In the genomic region with DNA sequence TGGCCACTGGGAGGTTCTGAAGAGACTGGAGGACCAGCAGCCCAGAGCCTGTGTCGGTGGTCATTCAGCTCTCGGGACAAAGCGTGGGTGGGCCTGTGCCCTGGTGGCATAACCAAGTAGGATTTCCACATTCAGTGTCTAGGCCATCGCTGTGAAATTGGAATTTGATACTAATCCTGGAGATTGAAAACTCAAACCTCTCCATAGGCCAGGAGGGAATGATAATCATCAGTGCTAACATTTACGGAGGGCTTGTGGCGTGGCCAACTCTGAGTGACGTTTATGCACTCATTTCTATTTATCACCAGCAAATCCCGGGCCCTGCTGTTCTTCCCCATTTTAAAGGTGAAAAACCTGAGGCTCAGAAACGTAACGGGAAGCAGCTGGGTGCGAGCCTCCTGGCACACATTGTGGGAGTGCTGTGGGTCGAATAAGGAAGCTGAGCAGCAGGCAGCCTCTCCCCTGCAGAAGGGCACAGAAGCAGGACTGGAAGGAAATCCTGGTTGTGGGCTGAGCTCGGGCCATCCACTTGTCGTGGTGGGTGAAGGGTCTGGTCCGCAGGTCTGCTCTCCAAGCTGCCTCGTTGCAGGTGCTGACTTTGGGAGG, we compare ENCODE assay signal across 2 cellular contexts.
TF ChIP-seq lines count a peak whose summit lies in the region.

No MANE protein-coding gene starts in this region.

TF ChIP-seq in WTC11, 78 proteins besides CTCF, POLR2A, EP300 and RAD21 (continued from another document and continues in another):
- TF ChIP-seq, protein P1, sequence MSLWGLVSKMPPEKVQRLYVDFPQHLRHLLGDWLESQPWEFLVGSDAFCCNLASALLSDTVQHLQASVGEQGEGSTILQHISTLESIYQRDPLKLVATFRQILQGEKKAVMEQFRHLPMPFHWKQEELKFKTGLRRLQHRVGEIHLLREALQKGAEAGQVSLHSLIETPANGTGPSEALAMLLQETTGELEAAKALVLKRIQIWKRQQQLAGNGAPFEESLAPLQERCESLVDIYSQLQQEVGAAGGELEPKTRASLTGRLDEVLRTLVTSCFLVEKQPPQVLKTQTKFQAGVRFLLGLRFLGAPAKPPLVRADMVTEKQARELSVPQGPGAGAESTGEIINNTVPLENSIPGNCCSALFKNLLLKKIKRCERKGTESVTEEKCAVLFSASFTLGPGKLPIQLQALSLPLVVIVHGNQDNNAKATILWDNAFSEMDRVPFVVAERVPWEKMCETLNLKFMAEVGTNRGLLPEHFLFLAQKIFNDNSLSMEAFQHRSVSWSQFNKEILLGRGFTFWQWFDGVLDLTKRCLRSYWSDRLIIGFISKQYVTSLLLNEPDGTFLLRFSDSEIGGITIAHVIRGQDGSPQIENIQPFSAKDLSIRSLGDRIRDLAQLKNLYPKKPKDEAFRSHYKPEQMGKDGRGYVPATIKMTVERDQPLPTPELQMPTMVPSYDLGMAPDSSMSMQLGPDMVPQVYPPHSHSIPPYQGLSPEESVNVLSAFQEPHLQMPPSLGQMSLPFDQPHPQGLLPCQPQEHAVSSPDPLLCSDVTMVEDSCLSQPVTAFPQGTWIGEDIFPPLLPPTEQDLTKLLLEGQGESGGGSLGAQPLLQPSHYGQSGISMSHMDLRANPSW (CRISPR knock-in tag; conservative IDR thresholded peaks at IDR 0.05; ENCODE audit: low read depth) = no peak
- TF ChIP-seq, protein P2, sequence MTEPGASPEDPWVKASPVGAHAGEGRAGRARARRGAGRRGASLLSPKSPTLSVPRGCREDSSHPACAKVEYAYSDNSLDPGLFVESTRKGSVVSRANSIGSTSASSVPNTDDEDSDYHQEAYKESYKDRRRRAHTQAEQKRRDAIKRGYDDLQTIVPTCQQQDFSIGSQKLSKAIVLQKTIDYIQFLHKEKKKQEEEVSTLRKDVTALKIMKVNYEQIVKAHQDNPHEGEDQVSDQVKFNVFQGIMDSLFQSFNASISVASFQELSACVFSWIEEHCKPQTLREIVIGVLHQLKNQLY (CRISPR knock-in tag; IDR thresholded peaks at IDR 0.05) = no peak
- no peak for TF ChIP-seq ATF1 (CRISPR knock-in tag; IDR thresholded peaks at IDR 0.05)
- TF ChIP-seq, protein P3, sequence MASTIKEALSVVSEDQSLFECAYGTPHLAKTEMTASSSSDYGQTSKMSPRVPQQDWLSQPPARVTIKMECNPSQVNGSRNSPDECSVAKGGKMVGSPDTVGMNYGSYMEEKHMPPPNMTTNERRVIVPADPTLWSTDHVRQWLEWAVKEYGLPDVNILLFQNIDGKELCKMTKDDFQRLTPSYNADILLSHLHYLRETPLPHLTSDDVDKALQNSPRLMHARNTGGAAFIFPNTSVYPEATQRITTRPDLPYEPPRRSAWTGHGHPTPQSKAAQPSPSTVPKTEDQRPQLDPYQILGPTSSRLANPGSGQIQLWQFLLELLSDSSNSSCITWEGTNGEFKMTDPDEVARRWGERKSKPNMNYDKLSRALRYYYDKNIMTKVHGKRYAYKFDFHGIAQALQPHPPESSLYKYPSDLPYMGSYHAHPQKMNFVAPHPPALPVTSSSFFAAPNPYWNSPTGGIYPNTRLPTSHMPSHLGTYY (CRISPR knock-in tag; IDR thresholded peaks at IDR 0.05) = no peak
- TF ChIP-seq, protein P4, sequence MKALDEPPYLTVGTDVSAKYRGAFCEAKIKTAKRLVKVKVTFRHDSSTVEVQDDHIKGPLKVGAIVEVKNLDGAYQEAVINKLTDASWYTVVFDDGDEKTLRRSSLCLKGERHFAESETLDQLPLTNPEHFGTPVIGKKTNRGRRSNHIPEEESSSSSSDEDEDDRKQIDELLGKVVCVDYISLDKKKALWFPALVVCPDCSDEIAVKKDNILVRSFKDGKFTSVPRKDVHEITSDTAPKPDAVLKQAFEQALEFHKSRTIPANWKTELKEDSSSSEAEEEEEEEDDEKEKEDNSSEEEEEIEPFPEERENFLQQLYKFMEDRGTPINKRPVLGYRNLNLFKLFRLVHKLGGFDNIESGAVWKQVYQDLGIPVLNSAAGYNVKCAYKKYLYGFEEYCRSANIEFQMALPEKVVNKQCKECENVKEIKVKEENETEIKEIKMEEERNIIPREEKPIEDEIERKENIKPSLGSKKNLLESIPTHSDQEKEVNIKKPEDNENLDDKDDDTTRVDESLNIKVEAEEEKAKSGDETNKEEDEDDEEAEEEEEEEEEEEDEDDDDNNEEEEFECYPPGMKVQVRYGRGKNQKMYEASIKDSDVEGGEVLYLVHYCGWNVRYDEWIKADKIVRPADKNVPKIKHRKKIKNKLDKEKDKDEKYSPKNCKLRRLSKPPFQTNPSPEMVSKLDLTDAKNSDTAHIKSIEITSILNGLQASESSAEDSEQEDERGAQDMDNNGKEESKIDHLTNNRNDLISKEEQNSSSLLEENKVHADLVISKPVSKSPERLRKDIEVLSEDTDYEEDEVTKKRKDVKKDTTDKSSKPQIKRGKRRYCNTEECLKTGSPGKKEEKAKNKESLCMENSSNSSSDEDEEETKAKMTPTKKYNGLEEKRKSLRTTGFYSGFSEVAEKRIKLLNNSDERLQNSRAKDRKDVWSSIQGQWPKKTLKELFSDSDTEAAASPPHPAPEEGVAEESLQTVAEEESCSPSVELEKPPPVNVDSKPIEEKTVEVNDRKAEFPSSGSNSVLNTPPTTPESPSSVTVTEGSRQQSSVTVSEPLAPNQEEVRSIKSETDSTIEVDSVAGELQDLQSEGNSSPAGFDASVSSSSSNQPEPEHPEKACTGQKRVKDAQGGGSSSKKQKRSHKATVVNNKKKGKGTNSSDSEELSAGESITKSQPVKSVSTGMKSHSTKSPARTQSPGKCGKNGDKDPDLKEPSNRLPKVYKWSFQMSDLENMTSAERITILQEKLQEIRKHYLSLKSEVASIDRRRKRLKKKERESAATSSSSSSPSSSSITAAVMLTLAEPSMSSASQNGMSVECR (CRISPR knock-in tag; IDR thresholded peaks at IDR 0.05; ENCODE audit: borderline replicate concordance) = no peak
- no peak for TF ChIP-seq SMAD3 (CRISPR knock-in tag; IDR thresholded peaks at IDR 0.05; ENCODE audit: borderline replicate concordance)
- TF ChIP-seq, protein P5, sequence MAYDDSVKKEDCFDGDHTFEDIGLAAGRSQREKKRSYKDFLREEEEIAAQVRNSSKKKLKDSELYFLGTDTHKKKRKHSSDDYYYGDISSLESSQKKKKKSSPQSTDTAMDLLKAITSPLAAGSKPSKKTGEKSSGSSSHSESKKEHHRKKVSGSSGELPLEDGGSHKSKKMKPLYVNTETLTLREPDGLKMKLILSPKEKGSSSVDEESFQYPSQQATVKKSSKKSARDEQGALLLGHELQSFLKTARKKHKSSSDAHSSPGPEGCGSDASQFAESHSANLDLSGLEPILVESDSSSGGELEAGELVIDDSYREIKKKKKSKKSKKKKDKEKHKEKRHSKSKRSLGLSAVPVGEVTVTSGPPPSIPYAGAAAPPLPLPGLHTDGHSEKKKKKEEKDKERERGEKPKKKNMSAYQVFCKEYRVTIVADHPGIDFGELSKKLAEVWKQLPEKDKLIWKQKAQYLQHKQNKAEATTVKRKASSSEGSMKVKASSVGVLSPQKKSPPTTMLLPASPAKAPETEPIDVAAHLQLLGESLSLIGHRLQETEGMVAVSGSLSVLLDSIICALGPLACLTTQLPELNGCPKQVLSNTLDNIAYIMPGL (CRISPR knock-in tag; IDR thresholded peaks at IDR 0.05) = no peak
- no peak for TF ChIP-seq ZNF671 (CRISPR knock-in tag; IDR thresholded peaks at IDR 0.05)

TF ChIP-seq in SK-N-SH, 30 proteins besides CTCF, POLR2A, EP300 and RAD21:
- TF ChIP-seq, protein P6, sequence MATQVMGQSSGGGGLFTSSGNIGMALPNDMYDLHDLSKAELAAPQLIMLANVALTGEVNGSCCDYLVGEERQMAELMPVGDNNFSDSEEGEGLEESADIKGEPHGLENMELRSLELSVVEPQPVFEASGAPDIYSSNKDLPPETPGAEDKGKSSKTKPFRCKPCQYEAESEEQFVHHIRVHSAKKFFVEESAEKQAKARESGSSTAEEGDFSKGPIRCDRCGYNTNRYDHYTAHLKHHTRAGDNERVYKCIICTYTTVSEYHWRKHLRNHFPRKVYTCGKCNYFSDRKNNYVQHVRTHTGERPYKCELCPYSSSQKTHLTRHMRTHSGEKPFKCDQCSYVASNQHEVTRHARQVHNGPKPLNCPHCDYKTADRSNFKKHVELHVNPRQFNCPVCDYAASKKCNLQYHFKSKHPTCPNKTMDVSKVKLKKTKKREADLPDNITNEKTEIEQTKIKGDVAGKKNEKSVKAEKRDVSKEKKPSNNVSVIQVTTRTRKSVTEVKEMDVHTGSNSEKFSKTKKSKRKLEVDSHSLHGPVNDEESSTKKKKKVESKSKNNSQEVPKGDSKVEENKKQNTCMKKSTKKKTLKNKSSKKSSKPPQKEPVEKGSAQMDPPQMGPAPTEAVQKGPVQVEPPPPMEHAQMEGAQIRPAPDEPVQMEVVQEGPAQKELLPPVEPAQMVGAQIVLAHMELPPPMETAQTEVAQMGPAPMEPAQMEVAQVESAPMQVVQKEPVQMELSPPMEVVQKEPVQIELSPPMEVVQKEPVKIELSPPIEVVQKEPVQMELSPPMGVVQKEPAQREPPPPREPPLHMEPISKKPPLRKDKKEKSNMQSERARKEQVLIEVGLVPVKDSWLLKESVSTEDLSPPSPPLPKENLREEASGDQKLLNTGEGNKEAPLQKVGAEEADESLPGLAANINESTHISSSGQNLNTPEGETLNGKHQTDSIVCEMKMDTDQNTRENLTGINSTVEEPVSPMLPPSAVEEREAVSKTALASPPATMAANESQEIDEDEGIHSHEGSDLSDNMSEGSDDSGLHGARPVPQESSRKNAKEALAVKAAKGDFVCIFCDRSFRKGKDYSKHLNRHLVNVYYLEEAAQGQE (IDR thresholded peaks at IDR 0.05; ENCODE audit: low read depth, low read length) = no peak
- TF ChIP-seq, protein P7, sequence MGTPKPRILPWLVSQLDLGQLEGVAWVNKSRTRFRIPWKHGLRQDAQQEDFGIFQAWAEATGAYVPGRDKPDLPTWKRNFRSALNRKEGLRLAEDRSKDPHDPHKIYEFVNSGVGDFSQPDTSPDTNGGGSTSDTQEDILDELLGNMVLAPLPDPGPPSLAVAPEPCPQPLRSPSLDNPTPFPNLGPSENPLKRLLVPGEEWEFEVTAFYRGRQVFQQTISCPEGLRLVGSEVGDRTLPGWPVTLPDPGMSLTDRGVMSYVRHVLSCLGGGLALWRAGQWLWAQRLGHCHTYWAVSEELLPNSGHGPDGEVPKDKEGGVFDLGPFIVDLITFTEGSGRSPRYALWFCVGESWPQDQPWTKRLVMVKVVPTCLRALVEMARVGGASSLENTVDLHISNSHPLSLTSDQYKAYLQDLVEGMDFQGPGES (IDR thresholded peaks at IDR 0.05; ENCODE audit: low read depth, low read length) = no peak
- TF ChIP-seq JUND (IDR thresholded peaks at IDR 0.05) (no peak), FOSL2 (IDR thresholded peaks at IDR 0.05; ENCODE audit: borderline replicate concordance, low read depth) (no peak), MXI1 (IDR thresholded peaks at IDR 0.05; ENCODE audit: low read depth, low read length) (no peak), EZH2phosphoT487 (IDR thresholded peaks at IDR 0.05; ENCODE audit: borderline replicate concordance, low read depth) (no peak), CHD2 (IDR thresholded peaks at IDR 0.05; ENCODE audit: low read length, partially characterized antibody) (no peak), NFIC (IDR thresholded peaks at IDR 0.05; ENCODE audit: borderline replicate concordance) (no peak), TAF1 (IDR thresholded peaks at IDR 0.05; ENCODE audit: borderline replicate concordance, low read depth, low read length) (no peak), ELF1 (IDR thresholded peaks at IDR 0.05) (no peak)
- TF ChIP-seq, protein P8, sequence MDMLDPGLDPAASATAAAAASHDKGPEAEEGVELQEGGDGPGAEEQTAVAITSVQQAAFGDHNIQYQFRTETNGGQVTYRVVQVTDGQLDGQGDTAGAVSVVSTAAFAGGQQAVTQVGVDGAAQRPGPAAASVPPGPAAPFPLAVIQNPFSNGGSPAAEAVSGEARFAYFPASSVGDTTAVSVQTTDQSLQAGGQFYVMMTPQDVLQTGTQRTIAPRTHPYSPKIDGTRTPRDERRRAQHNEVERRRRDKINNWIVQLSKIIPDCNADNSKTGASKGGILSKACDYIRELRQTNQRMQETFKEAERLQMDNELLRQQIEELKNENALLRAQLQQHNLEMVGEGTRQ (IDR thresholded peaks at IDR 0.05; ENCODE audit: borderline replicate concordance, low read depth, low read length) = no peak
